ENCODE assay signal across 1 cellular context in the genomic region with DNA sequence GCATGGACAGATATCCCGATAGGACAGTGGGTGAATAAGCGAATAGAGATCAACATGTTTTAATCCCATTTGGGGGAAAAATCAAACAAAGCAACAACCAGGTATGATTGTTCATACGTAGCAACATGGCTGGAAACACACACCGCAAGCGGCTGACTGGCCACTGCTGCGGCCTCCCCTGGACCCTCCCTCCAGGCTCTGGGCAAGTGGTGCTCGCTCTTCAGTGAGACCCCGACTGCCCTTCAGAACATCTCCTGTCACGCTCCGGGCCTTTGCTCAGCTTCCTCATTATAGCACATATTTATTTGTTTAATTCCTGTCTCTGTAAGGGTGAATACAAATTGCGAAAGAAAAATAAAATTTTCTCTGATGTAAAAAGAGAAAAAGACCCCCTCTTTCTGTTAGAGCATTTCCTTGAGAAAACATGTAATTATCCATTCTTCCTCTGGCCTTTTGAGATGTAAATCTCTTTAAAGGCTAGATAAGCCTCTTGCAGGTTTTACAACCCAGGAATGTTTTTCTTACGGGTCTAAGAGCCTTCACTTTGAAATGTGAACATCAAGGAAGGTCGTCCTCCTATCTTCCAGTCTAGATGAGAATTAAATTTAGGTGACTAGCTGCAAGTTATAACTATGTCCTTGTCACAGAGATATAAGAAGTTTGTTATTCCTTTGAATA.
TF ChIP-seq lines count a peak whose summit lies in the region.

No MANE protein-coding gene starts in this region.

TF ChIP-seq in GM23338, 12 proteins besides CTCF, POLR2A, EP300 and RAD21 (continued from another document):
- TF ChIP-seq ZNF114 (CRISPR knock-in tag; IDR thresholded peaks at IDR 0.05) (no peak), EZH2phosphoT487 (IDR thresholded peaks at IDR 0.05; ENCODE audit: unreplicated experiment) (no peak), STAT1 (IDR thresholded peaks at IDR 0.05; ENCODE audit: unreplicated experiment) (no peak)
